9 cellular contexts compared by ENCODE assay signal in genomic region chr14:22531451-22532344, GRCh38. TPM values are rescaled to one million over a fixed set of nuclear protein-coding genes. Genes with fewer than 3 reads are reported as not detected.
DNase-seq lines count a peak whose midpoint lies in the region; ATAC-seq and TF ChIP-seq lines count a peak whose summit lies in the region.
"Had no signal": no experiment of that assay in that cellular context is flagged by ENCODE, and none has a peak within 500 bp of the region (broad histone marks: within the 10 kb centered on the region; RNA-seq: fewer than 3 reads in every experiment).

No MANE protein-coding gene starts in this region.

- H3K4me3 ChIP-seq in neural progenitor cell (no peak overlapping the region), suprapubic skin (no peak overlapping the region)

- 93% methylated on average over 5 of the region's 5 CpGs for WGBS in suprapubic skin

- TF ChIP-seq POLR2A in suprapubic skin (IDR thresholded peaks at IDR 0.05) = no peak

- H3K27ac ChIP-seq in neural progenitor cell (no peak overlapping the region), suprapubic skin (no peak overlapping the region)

- TF ChIP-seq CTCF in neural progenitor cell (IDR thresholded peaks at IDR 0.05) (no peak), suprapubic skin (IDR thresholded peaks at IDR 0.05) (no peak)

- H3K4me2 ChIP-seq in neural progenitor cell = no peak overlapping the region

- H3K4me1 ChIP-seq in neural progenitor cell = no peaks in the 10 kb centered on the region
- H3K4me1 ChIP-seq in suprapubic skin = peaks cover 12% of the 10 kb centered on the region

- H3K36me3 Mint-ChIP-seq in central memory CD8-positive, alpha-beta T cell (ENCODE audit: insufficient read depth) = peaks cover 80% of the 10 kb centered on the region
- no peaks in the 10 kb centered on the region for H3K36me3 Mint-ChIP-seq in neural progenitor cell

- TF ChIP-seq EP300 in suprapubic skin (IDR thresholded peaks at IDR 0.05) = no peak

- no peaks in the 10 kb centered on the region for H4K20me1 ChIP-seq in neural progenitor cell (ENCODE audit: low read depth)

- ATAC-seq in GM18498 (IDR thresholded peaks at IDR 0.05; ENCODE audit: unreplicated experiment) (peak; percentile 71), GM19463 (IDR thresholded peaks at IDR 0.05; ENCODE audit: unreplicated experiment) (peak; percentile 72), HG03139 (IDR thresholded peaks at IDR 0.05; ENCODE audit: unreplicated experiment) (peak; percentile 43)
- peak; percentile 61 for ATAC-seq in central memory CD8-positive, alpha-beta T cell (replicated peaks; ENCODE audit: extremely low read depth, poor library complexity, severe bottlenecking)
- ATAC-seq: Panc1 had no signal

- H3K36me3 ChIP-seq in neural progenitor cell (no peaks in the 10 kb centered on the region), suprapubic skin (no peaks in the 10 kb centered on the region)

- H3K27me3 ChIP-seq in neural progenitor cell (no peaks in the 10 kb centered on the region), suprapubic skin (no peaks in the 10 kb centered on the region)

- no peak for DNase-seq in central memory CD8-positive, alpha-beta T cell (ENCODE audit: low spot score in 2 of 2)
- DNase-seq in MV-4-11 (lab: John Stamatoyannopoulos, UW) = no peak
- DNase-seq in AG20443 (ENCODE audit: low spot score) = no peak
- DNase-seq in neural progenitor cell (ENCODE audit: low spot score) = no peak
- DNase-seq in suprapubic skin (ENCODE audit: low spot score in 2 of 2) = no peak

- H3K9me3 ChIP-seq in neural progenitor cell (ENCODE audit: low read depth) = no peaks in the 10 kb centered on the region
- H3K9me3 ChIP-seq in suprapubic skin = no peaks in the 10 kb centered on the region

- peak overlapping the region; percentile 85 for H3K4me3 Mint-ChIP-seq in central memory CD8-positive, alpha-beta T cell
- H3K4me3 Mint-ChIP-seq in neural progenitor cell = no peak overlapping the region

- H3K9me3 Mint-ChIP-seq in central memory CD8-positive, alpha-beta T cell = no peaks in the 10 kb centered on the region
- H3K9me3 Mint-ChIP-seq in neural progenitor cell = no peaks in the 10 kb centered on the region

- no peaks in the 10 kb centered on the region for H3K79me2 ChIP-seq in neural progenitor cell (ENCODE audit: low read depth)

- H3K9ac ChIP-seq in neural progenitor cell = no peak overlapping the region

- H2AFZ ChIP-seq in neural progenitor cell (replicated peaks) = no peak overlapping the region

- peaks cover 87% of the 10 kb centered on the region for H3K4me1 Mint-ChIP-seq in central memory CD8-positive, alpha-beta T cell
- peaks cover 4% of the 10 kb centered on the region for H3K4me1 Mint-ChIP-seq in neural progenitor cell

- peak overlapping the region; percentile 92 for H3K27ac Mint-ChIP-seq in central memory CD8-positive, alpha-beta T cell (ENCODE audit: low read depth)
- H3K27ac Mint-ChIP-seq in neural progenitor cell = no peak overlapping the region

- H3K27me3 Mint-ChIP-seq in central memory CD8-positive, alpha-beta T cell = no peaks in the 10 kb centered on the region
- H3K27me3 Mint-ChIP-seq in neural progenitor cell (ENCODE audit: insufficient read depth, low read depth) = peaks cover 5% of the 10 kb centered on the region

- no peaks in the 10 kb centered on the region for H3F3A ChIP-seq in neural progenitor cell (ENCODE audit: low read depth)

RNA-seq across cellular contexts. Expression of gene DAD1, which starts 57.3 kb away (rescaled TPM):
- total RNA-seq in neural progenitor cell (ENCODE audit: low replicate concordance) = 166 and 185 TPM in 2 replicates
- total RNA-seq in suprapubic skin = 100 to 1,000 TPM; 110 to 212 (median 187) TPM
